Comparison of ENCODE assay signal across 8 cellular contexts in the genomic region with DNA sequence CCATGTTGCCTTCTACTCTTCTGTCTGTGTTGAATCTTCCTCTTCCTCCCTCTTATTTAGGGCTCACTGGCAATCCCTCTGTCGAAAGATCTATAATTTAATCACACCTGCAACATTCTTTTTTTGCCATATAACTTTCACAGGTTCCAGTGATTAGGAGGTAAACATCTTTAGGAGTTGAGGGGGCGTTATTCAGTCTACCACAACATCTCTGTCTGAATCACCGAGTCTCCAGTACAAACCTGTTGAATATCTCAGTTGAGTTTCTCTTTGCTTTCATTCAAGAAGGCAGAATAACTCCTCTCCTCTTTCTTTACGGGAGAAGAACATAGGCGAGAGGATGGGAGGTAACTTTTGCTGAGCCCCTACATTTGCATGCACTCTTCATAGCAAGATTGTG.
"Had no signal": no experiment of that assay in that cellular context is flagged by ENCODE, and none has a peak within 500 bp of the region (broad histone marks: within the 10 kb centered on the region; RNA-seq: fewer than 3 reads in every experiment).

No MANE protein-coding gene starts in this region.

- H3K36me3 Mint-ChIP-seq: IgD-negative memory B cell had no signal

- FAIRE-seq: HepG2, HTR-8/SVneo had no signal

- H3K9ac ChIP-seq: KMS-11 had no signal

- H3K4me3 Mint-ChIP-seq: IgD-negative memory B cell had no signal

- H3K27ac Mint-ChIP-seq: IgD-negative memory B cell had no signal

- H3K27ac ChIP-seq: HL-60, KMS-11 had no signal

- ATAC-seq: HepG2 had no signal

- DNase-seq: IMR-90, KBM-7, KG1 had no signal

- H3K4me2 ChIP-seq: KMS-11 had no signal

- H3K9me3 Mint-ChIP-seq: IgD-negative memory B cell had no signal
